Comparison of ENCODE assay signal across 16 cellular contexts in genomic region chr1:111541721-111542120, GRCh38. TPM values are rescaled to one million over a fixed set of nuclear protein-coding genes. Genes with fewer than 3 reads are reported as not detected.
DNase-seq lines count a peak whose midpoint lies in the region; ATAC-seq, FAIRE-seq and TF ChIP-seq lines count a peak whose summit lies in the region.
"Had no signal": no experiment of that assay in that cellular context is flagged by ENCODE, and none has a peak within 500 bp of the region (broad histone marks: within the 10 kb centered on the region; RNA-seq: fewer than 3 reads in every experiment).

No MANE protein-coding gene starts in this region.

- no peak overlapping the region for H3K27ac ChIP-seq in HepG2 (ENCODE audit: extremely low read length, insufficient read depth, low read length)
- H3K27ac ChIP-seq in right lobe of liver: no peak overlapping the region
- peak overlapping the region; percentile 9 to 38 for H3K27ac ChIP-seq in uterus
- H3K27ac ChIP-seq: tibial artery had no signal

- H3K79me2 ChIP-seq in HepG2 (ENCODE audit: insufficient read depth, low read length): no peaks in the 10 kb centered on the region

- intact Hi-C loops in HepG2 (cut with micrococcal nuclease; ENCODE audit: unreplicated experiment): no loop called here
- intact Hi-C loops in right lobe of liver (cut with DNase I): no loop called here
- intact Hi-C loops in uterus (cut with DNase I; ENCODE audit: low total_unique reads): no loop called here

- CTCF ChIA-PET in HepG2 (lab: Yijun Ruan, JAX; ENCODE audit: low intra/inter-chr PET ratio, low total read pairs): no interaction called here

- no peak overlapping the region for H3K9ac ChIP-seq in HepG2 (ENCODE audit: insufficient read depth, low read depth, low read length)

- TF ChIP-seq CTCF in HepG2 (CRISPR knock-in tag; IDR thresholded peaks at IDR 0.05) (no peak), right lobe of liver (IDR thresholded peaks at IDR 0.05) (no peak), uterus (IDR thresholded peaks at IDR 0.05) (no peak)

- no peaks in the 10 kb centered on the region for H3K27me3 ChIP-seq in HepG2 (ENCODE audit: control insufficient read depth in 1 of 2, insufficient read depth in 2 of 2, low read length in 2 of 2)
- H3K27me3 ChIP-seq in right lobe of liver: no peaks in the 10 kb centered on the region
- H3K27me3 ChIP-seq in uterus: no peaks in the 10 kb centered on the region
- H3K27me3 ChIP-seq: tibial artery had no signal

- no peak overlapping the region for H3K4me3 ChIP-seq in HepG2 (replicated peaks in 1 of 3; ENCODE audit: insufficient read depth in 1 of 3, low read depth in 2 of 3, low read length in 3 of 3)
- H3K4me3 ChIP-seq in right lobe of liver: no peak overlapping the region
- H3K4me3 ChIP-seq in uterus: no peak overlapping the region
- H3K4me3 ChIP-seq: tibial artery had no signal

- no TSS peak for BruUV-seq in HepG2 (replicated peaks; lab: Mats Ljungman, UMichigan)

- no peak overlapping the region for H3K4me2 ChIP-seq in HepG2 (ENCODE audit: low read depth, low read length)

- no peak for TF ChIP-seq POLR2A in HepG2 (IDR thresholded peaks at IDR 0.05; ENCODE audit: insufficient read depth in 1 of 2, low read depth in 2 of 2, low read length in 2 of 2)
- no peak for TF ChIP-seq POLR2A in right lobe of liver (IDR thresholded peaks at IDR 0.05)
- TF ChIP-seq POLR2A in uterus (IDR thresholded peaks at IDR 0.05): no peak

- DNase-seq in HepG2 (ENCODE audit: low spot score): peak; percentile 48
- DNase-seq in right lobe of liver: no peak
- peak; percentile 62 for DNase-seq in SW480 (ENCODE audit: low spot score)
- DNase-seq in iPS DF 4.7 (ENCODE audit: extremely low read depth, low spot score): peak; percentile 69
- no peak for DNase-seq in uterus
- no peak for DNase-seq in GM19240 (ENCODE audit: insufficient read length, low spot score)
- DNase-seq in NCI-H345 (lab: John Stamatoyannopoulos, UW): no peak
- DNase-seq: 8988T, activated B cell treated with CpG ODN at 0.5 μM for 24 hours, DMS 273 treated with DMSO at 0.1 percent for 48 hours, NCI-H1048, NCI-H526 treated with DMSO at 0.1 percent for 48 hours, SHP77, tibial artery had no signal

- no peaks in the 10 kb centered on the region for H4K20me1 ChIP-seq in HepG2 (ENCODE audit: insufficient read depth, low read length)

- H3K9me3 ChIP-seq in HepG2 (ENCODE audit: low read length) (no peaks in the 10 kb centered on the region), right lobe of liver (no peaks in the 10 kb centered on the region), uterus (no peaks in the 10 kb centered on the region)
- H3K9me3 ChIP-seq: tibial artery had no signal

- in situ Hi-C loops in HepG2 (cut with HindIII; ENCODE audit: extremely low pct_ligation_motif_present, low pct_unique_long_range_greater_than_20kb): no loop called here

- FAIRE-seq in HepG2 (lab: Jason Lieb, UNC): no peak

- no peak for TF ChIP-seq EP300 in HepG2 (IDR thresholded peaks at IDR 0.05; ENCODE audit: low read depth in 2 of 2, low read length in 2 of 2)
- no peak for TF ChIP-seq EP300 in HepG2 (CRISPR knock-in tag; IDR thresholded peaks at IDR 0.05; ENCODE audit: borderline replicate concordance)

- no peaks in the 10 kb centered on the region for H3K36me3 ChIP-seq in HepG2 (replicated peaks in 1 of 2; ENCODE audit: control insufficient read depth in 1 of 2, insufficient read depth in 2 of 2, low read length in 2 of 2)
- H3K36me3 ChIP-seq in right lobe of liver: no peaks in the 10 kb centered on the region
- no peaks in the 10 kb centered on the region for H3K36me3 ChIP-seq in uterus
- H3K36me3 ChIP-seq: tibial artery had no signal

- no peak for ATAC-seq in HepG2
- no peak for ATAC-seq in right lobe of liver
- no peak for ATAC-seq in GM18511 (IDR thresholded peaks at IDR 0.05; ENCODE audit: unreplicated experiment)

- POLR2A ChIA-PET in HepG2 (lab: Yijun Ruan, JAX): interaction anchor here (1.0 kb wide), 1 partner anchor 18 kb away, joined by 3 read pairs; no protein-coding TSS in a partner anchor

- H2AFZ ChIP-seq in HepG2 (ENCODE audit: low read length): no peak overlapping the region

- 92% methylated on average over 4 of the region's 4 CpGs for WGBS in HepG2 (ENCODE audit: low lambda C conversion rate)
- WGBS in right lobe of liver (ENCODE audit: insufficient coverage, low coverage, low lambda C conversion rate, missing lambda C conversion rate): 98% methylated on average over 4 of the region's 4 CpGs

- H3K4me1 ChIP-seq in HepG2 (ENCODE audit: insufficient read depth, low read length) (peaks cover 31% of the 10 kb centered on the region), right lobe of liver (peaks cover 0 to 7% (median 3%) of the 10 kb centered on the region in 4 donors), uterus (no peaks in the 10 kb centered on the region)

- TF ChIP-seq RAD21 in HepG2 (CRISPR knock-in tag; IDR thresholded peaks at IDR 0.05): no peak

TF ChIP-seq in HepG2, 621 proteins besides CTCF, POLR2A, EP300 and RAD21:
- TF ChIP-seq FOSL2 (CRISPR knock-in tag; IDR thresholded peaks at IDR 0.05) (0 out of 2 replicates have a peak, but pooled peaks have one; percentile 17), NFKB2 (CRISPR knock-in tag; IDR thresholded peaks at IDR 0.05; ENCODE audit: borderline replicate concordance) (no peak)

RNA-seq across cellular contexts. Expression of gene ADORA3, which starts 38.3 kb away (rescaled TPM):
- total RNA-seq in HepG2 (2016; rRNA removed; fragmentation: Illumina TruSeq; extraction: Trizol): not detected in 2 replicates
- total RNA-seq in HepG2 (2016; cell fraction: cytosol; rRNA removed; fragmentation: Illumina TruSeq; extraction: Trizol; ENCODE audit: low read depth): not detected in 2 replicates
- not detected in 2 replicates for total RNA-seq in HepG2 (2016; cell fraction: insoluble cytoplasmic fraction; rRNA removed; fragmentation: Illumina TruSeq; extraction: Trizol)
- not detected in 2 replicates for total RNA-seq in HepG2 (2016; cell fraction: membrane; rRNA removed; fragmentation: Illumina TruSeq; extraction: Trizol)
- not detected in 2 replicates for total RNA-seq in HepG2 (2016; cell fraction: nucleus; rRNA removed; fragmentation: Illumina TruSeq; extraction: Trizol)
- polyA plus RNA-seq in HepG2 (2011; rRNA removed): 0.09 TPM in 1 of 2 replicates, not detected in the other
- polyA plus RNA-seq in HepG2 (2011; cell fraction: cytosol; rRNA removed): 0.04 TPM in 1 of 2 replicates, not detected in the other
- polyA plus RNA-seq in HepG2 (2011; cell fraction: nucleus; rRNA removed): not detected in 2 replicates
- not detected in 2 replicates for polyA plus RNA-seq in HepG2 (2012)
- not detected in 2 replicates for polyA plus RNA-seq in HepG2 (2016; cell fraction: cytosol; fragmentation: Illumina TruSeq; extraction: Trizol; ENCODE audit: low read depth)
- not detected in 2 replicates for polyA plus RNA-seq in HepG2 (2016; cell fraction: insoluble cytoplasmic fraction; fragmentation: Illumina TruSeq; extraction: Trizol; ENCODE audit: low read depth)
- not detected in 2 replicates for polyA plus RNA-seq in HepG2 (2016; cell fraction: membrane; fragmentation: Illumina TruSeq; extraction: Trizol; ENCODE audit: low read depth)
- not detected in 2 replicates for polyA plus RNA-seq in HepG2 (2016; cell fraction: nucleus; fragmentation: Illumina TruSeq; extraction: Trizol; ENCODE audit: insufficient read depth, low read depth)
- polyA minus RNA-seq in HepG2 (2011; rRNA and poly(A)+ RNA removed; ENCODE audit: low replicate concordance): 0.44 TPM in 1 of 2 replicates, not detected in the other
- not detected in 2 replicates for polyA minus RNA-seq in HepG2 (2011; cell fraction: cytosol; rRNA and poly(A)+ RNA removed)
- not detected in 2 replicates for polyA minus RNA-seq in HepG2 (2011; cell fraction: nucleus; rRNA and poly(A)+ RNA removed)
- 1 to 10 TPM; 2.7 to 6.3 (median 3.9) TPM for total RNA-seq in right lobe of liver
- total RNA-seq in uterus: 10 to 100 TPM in 1 of 4 donors, 1 to 10 TPM in 1, under 1 TPM in 2; 0.59 to 13.6 (median 1.7) TPM
- total RNA-seq: activated B cell treated with CpG ODN at 0.5 μM for 24 hours, kidney epithelial cell had no signal

RNA-seq across cellular contexts. Expression of gene TMIGD3, which starts 38.3 kb away (rescaled TPM):
- total RNA-seq in HepG2 (2016; rRNA removed; fragmentation: Illumina TruSeq; extraction: Trizol): not detected in 2 replicates
- total RNA-seq in HepG2 (2016; cell fraction: cytosol; rRNA removed; fragmentation: Illumina TruSeq; extraction: Trizol; ENCODE audit: low read depth): not detected in 2 replicates
- total RNA-seq in HepG2 (2016; cell fraction: insoluble cytoplasmic fraction; rRNA removed; fragmentation: Illumina TruSeq; extraction: Trizol): not detected in 2 replicates
- not detected in 2 replicates for total RNA-seq in HepG2 (2016; cell fraction: membrane; rRNA removed; fragmentation: Illumina TruSeq; extraction: Trizol)
- total RNA-seq in HepG2 (2016; cell fraction: nucleus; rRNA removed; fragmentation: Illumina TruSeq; extraction: Trizol): not detected in 2 replicates
- polyA plus RNA-seq in HepG2 (2011; rRNA removed): not detected in 2 replicates
- 0.13 TPM in 1 of 2 replicates, not detected in the other for polyA plus RNA-seq in HepG2 (2011; cell fraction: cytosol; rRNA removed)
- polyA plus RNA-seq in HepG2 (2011; cell fraction: nucleus; rRNA removed): not detected in 2 replicates
- not detected in 2 replicates for polyA plus RNA-seq in HepG2 (2012)
- polyA plus RNA-seq in HepG2 (2016; cell fraction: cytosol; fragmentation: Illumina TruSeq; extraction: Trizol; ENCODE audit: low read depth): not detected in 2 replicates
- not detected in 2 replicates for polyA plus RNA-seq in HepG2 (2016; cell fraction: insoluble cytoplasmic fraction; fragmentation: Illumina TruSeq; extraction: Trizol; ENCODE audit: low read depth)
- polyA plus RNA-seq in HepG2 (2016; cell fraction: membrane; fragmentation: Illumina TruSeq; extraction: Trizol; ENCODE audit: low read depth): not detected in 2 replicates
- polyA plus RNA-seq in HepG2 (2016; cell fraction: nucleus; fragmentation: Illumina TruSeq; extraction: Trizol; ENCODE audit: insufficient read depth, low read depth): not detected in 2 replicates
- polyA minus RNA-seq in HepG2 (2011; rRNA and poly(A)+ RNA removed; ENCODE audit: low replicate concordance): not detected in 2 replicates
- not detected in 2 replicates for polyA minus RNA-seq in HepG2 (2011; cell fraction: cytosol; rRNA and poly(A)+ RNA removed)
- not detected in 2 replicates for polyA minus RNA-seq in HepG2 (2011; cell fraction: nucleus; rRNA and poly(A)+ RNA removed)
- 1 to 10 TPM; 2.4 to 9.7 (median 5.8) TPM for total RNA-seq in right lobe of liver
- 1 to 10 TPM in 1 of 4 donors, under 1 TPM in 1, not detected in 2; 0.95 to 7.1 TPM for total RNA-seq in uterus
- total RNA-seq: activated B cell treated with CpG ODN at 0.5 μM for 24 hours, kidney epithelial cell had no signal

Comparison
In these comparisons a context has a peak if more than half of its experiments do, and no peak if none do; other contexts are left out.
1. DNase-seq: peak in HepG2 (single experiment), SW480 (single experiment) and iPS DF 4.7 (single experiment); none in right lobe of liver (0 of 3), uterus (0 of 2), GM19240 (single experiment) and NCI-H345 (single experiment).
2. H3K27ac ChIP-seq: peak in uterus (2 of 2); none in HepG2 (single experiment) and right lobe of liver (0 of 3).